In the genomic region with DNA sequence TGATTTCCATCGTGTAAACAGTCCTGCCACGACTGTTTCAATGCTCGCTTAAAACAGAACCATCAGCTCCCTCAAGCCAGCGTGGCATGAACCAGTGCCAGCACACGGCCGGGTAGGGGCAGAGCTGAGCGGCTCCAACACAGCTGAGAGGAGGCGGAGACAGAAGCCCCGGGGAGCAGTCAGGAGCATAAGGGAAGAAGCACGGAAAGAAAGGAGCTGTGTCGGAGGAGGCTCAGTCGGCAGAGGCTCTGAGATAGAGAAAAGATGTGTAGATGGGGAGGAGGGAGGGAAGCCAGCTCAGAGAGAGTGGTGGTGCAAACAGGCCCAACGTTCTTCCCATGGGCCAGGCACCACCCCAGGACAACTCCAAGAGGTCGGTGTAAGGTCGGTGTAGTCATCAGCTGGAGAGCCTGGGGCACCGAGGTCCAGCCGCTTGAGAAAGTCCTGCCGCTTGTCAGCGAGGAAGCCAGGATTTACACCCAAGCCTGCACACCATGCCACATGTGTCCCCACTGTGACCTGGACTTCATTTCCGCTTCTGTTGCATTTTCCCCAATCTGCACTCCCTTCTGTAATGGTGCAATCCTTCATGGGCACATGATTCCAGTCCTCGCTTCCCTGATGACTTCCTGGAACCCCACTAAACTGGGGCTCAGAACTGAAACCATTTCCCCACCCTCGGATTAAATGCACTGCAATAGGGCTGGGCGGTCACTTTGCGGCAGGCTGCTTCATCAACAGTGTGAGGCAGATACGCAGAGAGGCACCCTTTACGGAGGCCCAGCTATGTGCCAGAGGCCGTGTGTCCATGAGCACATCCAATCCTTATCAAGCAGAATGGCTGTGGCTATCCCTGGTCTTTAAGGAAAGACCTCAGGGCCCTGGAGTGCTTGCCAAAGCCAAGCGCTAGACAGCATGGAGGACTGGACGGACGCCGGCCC, we compare ENCODE assay signal across 9 cellular contexts. TPM values are rescaled to one million over a fixed set of nuclear protein-coding genes. Genes with fewer than 3 reads are reported as not detected.
A peak's percentile ranks its signal among the peaks of the same experiment; 100 is the strongest.
DNase-seq lines count a peak whose midpoint lies in the region; ATAC-seq, FAIRE-seq and TF ChIP-seq lines count a peak whose summit lies in the region.
"Had no signal": no experiment of that assay in that cellular context is flagged by ENCODE, and none has a peak within 500 bp of the region (broad histone marks: within the 10 kb centered on the region; RNA-seq: fewer than 3 reads in every experiment).

No MANE protein-coding gene starts in this region.

- peak overlapping the region in 20 of 21 experiments; percentile 10 to 91 (median 78) for H3K27ac ChIP-seq in skin epidermis
- H3K27ac ChIP-seq: HL-60 had no signal

- H3K9me3 Mint-ChIP-seq in activated CD4-positive, alpha-beta memory T cell treated with anti-CD3 and anti-CD28 coated beads, Interleukin-2, amount 10 ng/mL, durations not matched to agents 7 days and 5 days = peaks cover 7% of the 10 kb centered on the region

- no peak overlapping the region for H3K4me3 Mint-ChIP-seq in activated CD4-positive, alpha-beta memory T cell treated with anti-CD3 and anti-CD28 coated beads, Interleukin-2, amount 10 ng/mL, durations not matched to agents 7 days and 5 days

- H3K27me3 ChIP-seq in bronchial epithelial cell (ENCODE audit: control insufficient read depth, insufficient read depth, low read length) = no peaks in the 10 kb centered on the region
- no peaks in the 10 kb centered on the region for H3K27me3 ChIP-seq in BE2C

- H3K36me3 ChIP-seq in bronchial epithelial cell (ENCODE audit: control insufficient read depth, insufficient read depth, low read length) = no peaks in the 10 kb centered on the region
- H3K36me3 ChIP-seq in BE2C = no peaks in the 10 kb centered on the region

- no peak overlapping the region for H3K27ac Mint-ChIP-seq in activated CD4-positive, alpha-beta memory T cell treated with anti-CD3 and anti-CD28 coated beads, Interleukin-2, amount 10 ng/mL, durations not matched to agents 7 days and 5 days

- peaks cover 3% of the 10 kb centered on the region for H3K4me1 ChIP-seq in BE2C

- H3K36me3 Mint-ChIP-seq in activated CD4-positive, alpha-beta memory T cell treated with anti-CD3 and anti-CD28 coated beads, Interleukin-2, amount 10 ng/mL, durations not matched to agents 7 days and 5 days (ENCODE audit: low read depth) = peaks cover 3% of the 10 kb centered on the region

- H3K4me1 Mint-ChIP-seq in activated CD4-positive, alpha-beta memory T cell treated with anti-CD3 and anti-CD28 coated beads, Interleukin-2, amount 10 ng/mL, durations not matched to agents 7 days and 5 days = no peaks in the 10 kb centered on the region

- CTCF ChIA-PET in activated CD4-positive, alpha-beta memory T cell treated with anti-CD3 and anti-CD28 coated beads, Interleukin-2, amount 10 ng/mL, durations not matched to agents 7 days and 5 days (lab: Charles Lee) = no interaction called here

- FAIRE-seq in bronchial epithelial cell (lab: Jason Lieb, UNC) = peak; percentile 13

- POLR2A ChIA-PET in activated CD4-positive, alpha-beta memory T cell treated with anti-CD3 and anti-CD28 coated beads, Interleukin-2, amount 10 ng/mL, durations not matched to agents 7 days and 5 days (lab: Charles Lee) = no interaction called here

- H3K27me3 Mint-ChIP-seq in activated CD4-positive, alpha-beta memory T cell treated with anti-CD3 and anti-CD28 coated beads, Interleukin-2, amount 10 ng/mL, durations not matched to agents 7 days and 5 days = peaks cover 4% of the 10 kb centered on the region

- no peaks in the 10 kb centered on the region for H3K9me3 ChIP-seq in BE2C

- ATAC-seq in left lobe of liver = peak; percentile 42

- TF ChIP-seq CTCF in bronchial epithelial cell (IDR thresholded peaks at IDR 0.05; ENCODE audit: insufficient read depth, low read length, severe bottlenecking) = no peak
- no peak for TF ChIP-seq CTCF in BE2C (IDR thresholded peaks at IDR 0.05; ENCODE audit: low read depth, low read length)

- H3K4me3 ChIP-seq in bronchial epithelial cell (ENCODE audit: low read depth, low read length) = no peak overlapping the region
- no peak overlapping the region for H3K4me3 ChIP-seq in skin epidermis
- no peak overlapping the region for H3K4me3 ChIP-seq in BE2C (ENCODE audit: low read depth, low read length)

- peak; percentile 28 for DNase-seq in HCEC 1CT
- DNase-seq in bronchial epithelial cell (ENCODE audit: low read depth) = no peak
- DNase-seq in left lobe of liver (ENCODE audit: low spot score) = no peak
- DNase-seq in BE2C = no peak
- DNase-seq in effector CD4-positive, alpha-beta T cell = no peak
- DNase-seq in NCI-H774 (lab: John Stamatoyannopoulos, UW) = no peak
- DNase-seq in activated CD4-positive, alpha-beta memory T cell treated with anti-CD3 and anti-CD28 coated beads, Interleukin-2, amount 10 ng/mL, durations not matched to agents 7 days and 5 days = no peak

RNA-seq across cellular contexts. Expression of a gene that starts 43.5 kb away (rescaled TPM):
- total RNA-seq in bronchial epithelial cell (0.26 and 0.38 TPM in 2 replicates), left lobe of liver (0.05 TPM)
- not detected for polyA plus RNA-seq in BE2C (2012; ENCODE audit: insufficient read depth, insufficient read length, low read depth)
- total RNA-seq in activated CD4-positive, alpha-beta memory T cell treated with anti-CD3 and anti-CD28 coated beads, Interleukin-2, amount 10 ng/mL, durations not matched to agents 7 days and 5 days = not detected
